36 cellular contexts compared by ENCODE assay signal in the genomic region with DNA sequence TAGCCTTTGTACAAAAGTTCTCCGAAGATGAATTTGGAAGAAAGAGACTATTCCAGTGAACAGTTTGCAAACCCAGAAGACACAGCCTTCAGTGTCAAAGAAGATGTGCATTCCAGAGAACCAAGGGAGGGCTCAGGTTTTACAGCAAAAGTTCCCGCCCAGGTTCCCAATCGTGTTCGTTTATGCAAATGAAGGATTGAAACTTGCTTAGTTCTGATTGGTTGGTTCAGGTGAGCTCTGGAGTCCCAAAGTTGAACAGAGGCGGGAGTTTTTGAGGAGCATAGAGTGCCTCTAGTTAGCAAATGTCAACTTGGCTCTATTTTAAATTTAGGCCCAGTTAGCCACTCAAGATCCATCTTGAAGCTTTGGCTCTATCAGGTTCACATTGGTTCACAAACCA. TPM values are rescaled to one million over a fixed set of nuclear protein-coding genes. Genes with fewer than 3 reads are reported as not detected.
"Had no signal": no experiment of that assay in that cellular context is flagged by ENCODE, and none has a peak within 500 bp of the region (broad histone marks: within the 10 kb centered on the region; RNA-seq: fewer than 3 reads in every experiment).

No MANE protein-coding gene starts in this region.

- ATAC-seq: activated CD8-positive, alpha-beta memory T cell treated with anti-CD3 and anti-CD28 coated beads, Interleukin-2, amount 10 ng/mL, durations not matched to agents 7 days and 5 days; PC-3; Right ventricle myocardium inferior had no signal

- H3K9me3 ChIP-seq: ascending aorta, MG63, Peyer's patch had no signal

- H3K27ac ChIP-seq: ascending aorta, cardiac muscle cell, Peyer's patch, RWPE1, VCaP had no signal

- H3K27me3 ChIP-seq: ascending aorta, cardiac muscle cell, MG63, Peyer's patch had no signal

- H3K4me1 ChIP-seq: Peyer's patch had no signal

- DNase-seq: activated B cell treated with CpG ODN at 0.5 μM for 24 hours; activated CD4-positive, alpha-beta T cell treated with anti-CD3 and anti-CD28 coated beads for 4 hours; activated CD4-positive, alpha-beta T cell treated with anti-CD3 and anti-CD28 coated beads, Interleukin-2, amount 50 U/mL, for 1 hour; activated CD8-positive, alpha-beta memory T cell treated with anti-CD3 and anti-CD28 coated beads for 24 hours; activated CD8-positive, alpha-beta memory T cell treated with anti-CD3 and anti-CD28 coated beads, Interleukin-2, amount 10 ng/mL, durations not matched to agents 7 days and 5 days; activated gamma-delta T cell; activated naive CD4-positive, alpha-beta T cell treated with Interleukin-2 at 50 U/mL for 16 hours; activated T-cell treated with anti-CD3 and anti-CD28 coated beads, Interleukin-2, amount 50 U/mL, for 48 hours; amygdala; Kasumi-1; KG1; MG63; NCI-H1092; NCI-H1436 treated with DMSO at 0.1 percent for 48 hours; NCI-H1694 treated with DMSO at 0.1 percent for 48 hours; NCI-H2029 treated with DMSO at 0.1 percent for 48 hours; NCI-H2107; NCI-H2171; NCI-H510A; NCI-H526; NCI-H748 treated with DMSO at 0.1 percent for 48 hours; NK-92 treated with Interleukin-12 subunit alpha and Interleukin-12 subunit beta, amount 100 ng/mL, for 24 hours; PC-3; Peyer's patch; SIG-M5; SW 1271; T-helper 1 cell; T-helper 2 cell; T-helper 9 cell had no signal

- H3K4me3 ChIP-seq: ascending aorta, cardiac muscle cell, MG63, Peyer's patch had no signal

- H3K36me3 ChIP-seq: ascending aorta, cardiac muscle cell, MG63, Peyer's patch had no signal

RNA-seq across cellular contexts. Expression of a gene that starts 51.3 kb away (rescaled TPM):
- total RNA-seq: activated B cell treated with CpG ODN at 0.5 μM for 24 hours; activated CD4-positive, alpha-beta memory T cell treated with anti-CD3 and anti-CD28 coated beads for 36 hours; activated CD8-positive, alpha-beta memory T cell treated with anti-CD3 and anti-CD28 coated beads, Interleukin-2, amount 10 ng/mL, durations not matched to agents 7 days and 5 days; activated naive CD8-positive, alpha-beta T cell treated with anti-CD3 and anti-CD28 coated beads, Interleukin-2, amount 10 ng/mL, durations not matched to agents 7 days and 5 days; ascending aorta; cardiac muscle cell; PC-3; Peyer's patch; Right ventricle myocardium inferior had no signal
- polyA plus RNA-seq: cardiac muscle cell had no signal
